In genomic region chr4:2413821-2414610, GRCh38 we compare ENCODE assay signal across 9 cellular contexts. TPM values are rescaled to one million over a fixed set of nuclear protein-coding genes. Genes with fewer than 3 reads are reported as not detected.
DNase-seq lines count a peak whose midpoint lies in the region; ATAC-seq and TF ChIP-seq lines count a peak whose summit lies in the region.
"Had no signal": no experiment of that assay in that cellular context is flagged by ENCODE, and none has a peak within 500 bp of the region (broad histone marks: within the 10 kb centered on the region; RNA-seq: fewer than 3 reads in every experiment).

No MANE protein-coding gene starts in this region.

- peaks cover 14% of the 10 kb centered on the region for H3K27me3 ChIP-seq in HL-60 (ENCODE audit: insufficient read depth, poor library complexity, severe bottlenecking)

- peak overlapping the region; percentile 70 for H3K27ac ChIP-seq in HL-60 (replicated peaks)
- peak overlapping the region; percentile 75 for H3K27ac ChIP-seq in VCaP
- peak overlapping the region; percentile 66 for H3K27ac ChIP-seq in epithelial cell of prostate

- no peak for DNase-seq in HL-60 (ENCODE audit: low read depth in 1 of 2, low spot score in 1 of 2)
- no peak for DNase-seq in epithelial cell of prostate (ENCODE audit: low read depth, low spot score)
- peak; percentile 33 to 41 for DNase-seq in stimulated activated CD4-positive, alpha-beta T cell treated with anti-CD3 and anti-CD28 coated beads, Interleukin-2, amount 100 ng/mL, for 24 hours
- no peak for DNase-seq in A172 (ENCODE audit: low spot score)
- DNase-seq in NCI-H526 (lab: John Stamatoyannopoulos, UW), result no peak
- DNase-seq in foreskin melanocyte, result no peak

- no peak for ATAC-seq in HG02840 (IDR thresholded peaks at IDR 0.05; ENCODE audit: low FRiP score, unreplicated experiment)

- no peak for TF ChIP-seq CTCF in HL-60 (IDR thresholded peaks at IDR 0.05; ENCODE audit: insufficient read depth, low read length)
- no peak for TF ChIP-seq CTCF in VCaP (conservative IDR thresholded peaks at IDR 0.05)

- peak overlapping the region; percentile 29 for H3K4me3 ChIP-seq in HL-60 (replicated peaks; ENCODE audit: insufficient read depth, low read length)

RNA-seq across cellular contexts. Expression of gene ZFYVE28, which starts 4.4 kb away (rescaled TPM):
- 0.89 and 3.4 TPM in 2 replicates for total RNA-seq in A172 (2014; rRNA removed; shearing (Covaris generic))

RNA-seq across cellular contexts. Expression of gene CFAP99, which starts 4.7 kb away (rescaled TPM):
- not detected in 2 replicates for total RNA-seq in A172 (2014; rRNA removed; shearing (Covaris generic))
- total RNA-seq: T-helper 1 cell treated with Interleukin-12 subunit alpha and Interleukin-12 subunit beta and Interleukin-4 antibody, amounts not matched to agents 30 ng/mL and 1 ng/mL, for 36 hours had no signal

RNA-seq across cellular contexts. Expression of gene RNF4, which starts 54.9 kb away (rescaled TPM):
- 50.8 and 55.6 TPM in 2 replicates for total RNA-seq in A172 (2014; rRNA removed; shearing (Covaris generic))

Comparison
In these comparisons a context has a peak if more than half of its experiments do, and no peak if none do; other contexts are left out.
1. DNase-seq: peak in stimulated activated CD4-positive, alpha-beta T cell treated with anti-CD3 and anti-CD28 coated beads, Interleukin-2, amount 100 ng/mL, for 24 hours (2 of 2); none in HL-60 (0 of 2), epithelial cell of prostate (single experiment), A172 (single experiment), NCI-H526 (0 of 2) and foreskin melanocyte (single experiment).
2. Peak in every context shown above with its lines, with median percentiles within 50 percentile points of each other: H3K27ac ChIP-seq.